8 cellular contexts compared by ENCODE assay signal in the genomic region with DNA sequence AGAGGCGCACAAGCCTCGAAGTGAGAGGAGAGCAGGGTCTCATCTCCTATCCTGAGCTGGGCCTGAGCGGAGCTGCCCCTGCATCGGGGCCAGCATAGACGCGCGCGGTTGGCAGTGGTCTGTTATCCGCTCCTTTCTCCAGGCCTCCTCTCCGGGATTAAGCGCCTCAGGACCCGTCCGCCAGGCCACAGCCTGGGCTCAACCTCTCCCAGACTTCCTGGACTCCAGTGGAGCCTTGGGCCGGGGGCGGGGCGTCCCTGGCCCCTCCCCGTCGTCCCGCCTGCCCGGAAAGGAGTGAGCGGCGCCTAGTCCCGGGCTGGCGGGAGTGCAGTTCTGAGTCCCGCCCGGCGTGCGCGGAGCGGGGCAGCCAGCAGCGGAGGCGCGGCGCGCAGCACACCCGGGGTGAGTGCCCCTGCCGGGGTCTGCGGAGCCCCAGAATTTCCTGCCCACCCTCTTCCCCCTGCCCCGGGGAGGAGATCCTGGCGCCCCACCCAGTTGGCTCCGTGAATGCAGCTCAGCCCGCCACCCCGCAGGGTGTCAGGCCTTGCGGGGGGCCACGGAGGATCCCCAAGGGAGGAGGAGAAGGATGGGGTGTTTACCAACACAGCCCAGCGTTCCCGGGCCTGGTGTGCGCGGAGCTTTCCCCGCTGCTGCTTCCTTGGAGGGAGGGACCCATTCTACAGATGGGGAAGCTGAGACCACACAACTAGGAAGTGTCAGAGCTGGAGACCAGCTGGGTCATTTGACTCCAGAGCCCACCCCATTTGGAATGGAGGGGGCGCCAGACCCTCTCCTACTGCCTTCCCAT. TPM values are rescaled to one million over a fixed set of nuclear protein-coding genes. Genes with fewer than 3 reads are reported as not detected.
A peak's percentile ranks its signal among the peaks of the same experiment; 100 is the strongest.
DNase-seq lines count a peak whose midpoint lies in the region; ATAC-seq and TF ChIP-seq lines count a peak whose summit lies in the region.

Gene TCIRG1, plus strand, starts transcription at position 308 of the 808 bp plus-strand sequence. CDS start 2,247 bp downstream, outside the sequence.

- H3K36me3 ChIP-seq in HEK293 (ENCODE audit: control insufficient read depth in 2 of 2, insufficient read depth in 1 of 2, low read length in 2 of 2) (peaks cover 0 to 20% of the 10 kb centered on the region in 2 experiments; a peak in 2 of 3 replicates), thoracic aorta (peaks cover 21% of the 10 kb centered on the region)

- H3K27ac ChIP-seq in HEK293 (ENCODE audit: extremely low read depth, low read depth, low read length), result no peak within 1 kb of the TSS
- H3K27ac ChIP-seq in foreskin keratinocyte, result peak within 1 kb of the TSS; percentile 24
- H3K27ac ChIP-seq in thoracic aorta, result peak within 1 kb of the TSS; percentile 72 to 74

- DNase-seq in COLO668 (lab: John Stamatoyannopoulos, UW; ENCODE audit: unreplicated experiment) (peak; percentile 86), RPMI8226 (peak; percentile 92), activated gamma-delta T cell (lab: John Stamatoyannopoulos, UW) (peak; percentile 43), foreskin keratinocyte (peak; percentile 35 to 51), neural crest cell (ENCODE audit: low read depth, low spot score) (peak; percentile 32), thoracic aorta (ENCODE audit: low spot score) (no peak), DMS79 (lab: John Stamatoyannopoulos, UW) (no peak)

- H3K27me3 ChIP-seq in foreskin keratinocyte (no peaks in the 10 kb centered on the region), thoracic aorta (replicated peaks; ENCODE audit: insufficient read depth) (no peaks in the 10 kb centered on the region)

- peak within 1 kb of the TSS; percentile 16 for H3K4me3 ChIP-seq in HEK293 (ENCODE audit: low read depth, low read length)
- H3K4me3 ChIP-seq in thoracic aorta, result peak within 1 kb of the TSS; percentile 91

- no peaks in the 10 kb centered on the region for H3K4me1 ChIP-seq in HEK293 (ENCODE audit: control insufficient read depth, insufficient read depth, low read length)
- H3K4me1 ChIP-seq in foreskin keratinocyte, result peaks cover 6% of the 10 kb centered on the region
- peaks cover 27 to 41% of the 10 kb centered on the region in 2 donors for H3K4me1 ChIP-seq in thoracic aorta (ENCODE audit: control insufficient read depth in 1 of 2, low read depth in 2 of 2)

- no peaks in the 10 kb centered on the region for H3K27me3 Mint-ChIP-seq in neural crest cell (ENCODE audit: low read depth)

- TF ChIP-seq CTCF in HEK293 (tag by site-specific recombination; IDR thresholded peaks at IDR 0.05), result no peak
- peak; percentile 25 for TF ChIP-seq CTCF in foreskin keratinocyte (conservative IDR thresholded peaks at IDR 0.05)
- no peak for TF ChIP-seq CTCF in neural crest cell (conservative IDR thresholded peaks at IDR 0.05)
- no peak for TF ChIP-seq CTCF in thoracic aorta (IDR thresholded peaks at IDR 0.05)

- no peaks in the 10 kb centered on the region for H3K36me3 Mint-ChIP-seq in neural crest cell (ENCODE audit: low read depth)

- no peaks in the 10 kb centered on the region for H3K9me3 ChIP-seq in HEK293 (ENCODE audit: control insufficient read depth, insufficient read depth, low read depth, low read length)
- no peaks in the 10 kb centered on the region for H3K9me3 ChIP-seq in thoracic aorta

- H3K27ac Mint-ChIP-seq in neural crest cell (ENCODE audit: unreplicated experiment), result no peak within 1 kb of the TSS

- no peaks in the 10 kb centered on the region for H3K9me3 Mint-ChIP-seq in neural crest cell

- POLR2A ChIA-PET in HEK293 (lab: Yijun Ruan, JAX), result interaction anchor here (0.6 to 1.2 kb wide), 2 partner anchors 29 to 421 kb away, joined by 3 read pairs; partner anchors contain the start of gene PPP6R3

- no peak within 1 kb of the TSS for H3K4me3 Mint-ChIP-seq in neural crest cell

- CTCF ChIA-PET in HEK293 (lab: Yijun Ruan, JAX), result interaction anchor here (0.6 kb wide), 1 partner anchor 73 kb away, joined by 3 read pairs; no protein-coding TSS in a partner anchor

- ATAC-seq in foreskin keratinocyte (peak; percentile 61), thoracic aorta (ENCODE audit: insufficient number of reproducible peaks, low FRiP score, low read depth) (peak; percentile 83)

- H3K4me1 Mint-ChIP-seq in neural crest cell, result peaks cover 6% of the 10 kb centered on the region

TF ChIP-seq in HEK293, 187 proteins besides CTCF, POLR2A, EP300 and RAD21 (continues in another document):
- TF ChIP-seq OVOL3 (tag by site-specific recombination; IDR thresholded peaks at IDR 0.05) (no peak), ZNF350 (tag by site-specific recombination; IDR thresholded peaks at IDR 0.05) (no peak), ZBTB8A (tag by site-specific recombination; IDR thresholded peaks at IDR 0.05) (0 out of 2 replicates have a peak, but pooled peaks have one; percentile 36), SP3 (tag by site-specific recombination; IDR thresholded peaks at IDR 0.05) (peak; percentile 44), PATZ1 (tag by site-specific recombination; IDR thresholded peaks at IDR 0.05) (0 out of 2 replicates have a peak, but pooled peaks have one; percentile 13), GLIS2 (tag by site-specific recombination; IDR thresholded peaks at IDR 0.05) (peak; percentile 43), SP2 (tag by site-specific recombination; IDR thresholded peaks at IDR 0.05) (peak; percentile 76), IKZF3 (tag by site-specific recombination; IDR thresholded peaks at IDR 0.05) (peak; percentile 41; the same call in 1 of the 2 replicates), KLF16 (tag by site-specific recombination; IDR thresholded peaks at IDR 0.05) (no peak), ZNF76 (tag by site-specific recombination; IDR thresholded peaks at IDR 0.05; ENCODE audit: borderline replicate concordance, low read depth) (peak; percentile 36; the same call in 1 of the 2 replicates), ZNF138 (tag by site-specific recombination; IDR thresholded peaks at IDR 0.05; ENCODE audit: borderline replicate concordance) (no peak), ZIC2 (tag by site-specific recombination; IDR thresholded peaks at IDR 0.05) (peak; percentile 37; the same call in 1 of the 2 replicates), ZNF48 (tag by site-specific recombination; IDR thresholded peaks at IDR 0.05) (no peak), ZBTB17 (tag by site-specific recombination; IDR thresholded peaks at IDR 0.05) (0 out of 2 replicates have a peak, but pooled peaks have one; percentile 24), ZNF24 (tag by site-specific recombination; IDR thresholded peaks at IDR 0.05) (0 out of 2 replicates have a peak, but pooled peaks have one; percentile 24)
- TF ChIP-seq, protein P1, sequence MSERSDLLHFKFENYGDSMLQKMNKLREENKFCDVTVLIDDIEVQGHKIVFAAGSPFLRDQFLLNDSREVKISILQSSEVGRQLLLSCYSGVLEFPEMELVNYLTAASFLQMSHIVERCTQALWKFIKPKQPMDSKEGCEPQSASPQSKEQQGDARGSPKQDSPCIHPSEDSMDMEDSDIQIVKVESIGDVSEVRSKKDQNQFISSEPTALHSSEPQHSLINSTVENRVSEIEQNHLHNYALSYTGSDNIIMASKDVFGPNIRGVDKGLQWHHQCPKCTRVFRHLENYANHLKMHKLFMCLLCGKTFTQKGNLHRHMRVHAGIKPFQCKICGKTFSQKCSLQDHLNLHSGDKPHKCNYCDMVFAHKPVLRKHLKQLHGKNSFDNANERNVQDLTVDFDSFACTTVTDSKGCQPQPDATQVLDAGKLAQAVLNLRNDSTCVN (tag by site-specific recombination; optimal IDR thresholded peaks at IDR 0.05), result peak; percentile 31
- TF ChIP-seq, protein P2, sequence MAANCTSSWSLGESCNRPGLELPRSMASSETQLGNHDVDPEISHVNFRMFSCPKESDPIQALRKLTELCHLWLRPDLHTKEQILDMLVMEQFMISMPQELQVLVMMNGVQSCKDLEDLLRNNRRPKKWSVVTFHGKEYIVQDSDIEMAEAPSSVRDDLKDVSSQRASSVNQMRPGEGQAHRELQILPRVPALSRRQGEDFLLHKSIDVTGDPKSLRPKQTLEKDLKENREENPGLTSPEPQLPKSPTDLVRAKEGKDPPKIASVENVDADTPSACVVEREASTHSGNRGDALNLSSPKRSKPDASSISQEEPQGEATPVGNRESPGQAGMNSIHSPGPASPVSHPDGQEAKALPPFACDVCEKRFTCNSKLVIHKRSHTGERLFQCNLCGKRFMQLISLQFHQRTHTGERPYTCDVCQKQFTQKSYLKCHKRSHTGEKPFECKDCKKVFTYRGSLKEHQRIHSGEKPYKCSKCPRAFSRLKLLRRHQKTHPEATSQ (tag by site-specific recombination; IDR thresholded peaks at IDR 0.05), result 0 out of 2 replicates have a peak, but pooled peaks have one; percentile 28

RNA-seq across cellular contexts. Expression of gene TCIRG1, which starts in this region (rescaled TPM):
- total RNA-seq in foreskin keratinocyte (36.7 and 46.0 TPM in 2 replicates), neural crest cell (8.1 and 10.2 TPM in 2 replicates), thoracic aorta (100 to 1,000 TPM; 167 to 281 TPM)
- 43.5 and 57.1 TPM in 2 replicates for polyA plus RNA-seq in foreskin keratinocyte

Comparison
In these comparisons a context has a peak if more than half of its experiments do, and no peak if none do; other contexts are left out.
1. DNase-seq: peak in COLO668 (single experiment), RPMI8226 (single experiment), activated gamma-delta T cell (single experiment), foreskin keratinocyte (2 of 2) and neural crest cell (single experiment); none in thoracic aorta (single experiment) and DMS79 (single experiment).